ENCODE assay signal across 8 cellular contexts in the genomic region with DNA sequence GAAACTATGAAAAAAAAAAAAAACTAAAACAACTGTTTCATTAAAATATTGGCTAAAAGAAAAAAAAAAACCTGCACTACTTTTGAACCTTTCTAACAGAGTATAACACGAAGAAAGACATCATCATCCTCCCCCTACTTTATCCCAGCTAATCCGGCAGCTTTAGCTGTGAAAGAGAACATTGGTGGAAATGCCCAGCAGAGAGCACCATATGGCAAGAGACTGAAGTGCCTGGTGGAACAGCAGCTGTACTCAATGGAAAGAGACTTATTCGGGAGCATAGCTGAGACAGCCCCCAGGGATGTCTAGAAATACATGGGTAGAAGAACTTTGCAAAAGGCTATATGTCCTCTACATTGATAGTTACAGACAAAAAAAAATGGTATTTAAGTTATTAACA. TPM values are rescaled to one million over a fixed set of nuclear protein-coding genes. Genes with fewer than 3 reads are reported as not detected.
DNase-seq lines count a peak whose midpoint lies in the region; ATAC-seq and TF ChIP-seq lines count a peak whose summit lies in the region.

No MANE protein-coding gene starts in this region.

- H3K4me3 ChIP-seq in LNCaP clone FGC (ENCODE audit: low read depth, low read length), result no peak overlapping the region
- no peak overlapping the region for H3K4me3 ChIP-seq in astrocyte of the cerebellum (ENCODE audit: low read depth, low read length)
- H3K4me3 ChIP-seq in mesenchymal stem cell (ENCODE audit: insufficient read depth in 1 of 2, low read depth in 1 of 2, low read length in 2 of 2), result no peak overlapping the region

- no peaks in the 10 kb centered on the region for H3K36me3 ChIP-seq in mesenchymal stem cell (ENCODE audit: control insufficient read depth in 1 of 2, insufficient read depth in 2 of 2, low read depth in 1 of 2, low read length in 2 of 2)

- TF ChIP-seq CTCF in LNCaP clone FGC (IDR thresholded peaks at IDR 0.05; ENCODE audit: control insufficient read depth, extremely low read depth, insufficient read depth) (peak; percentile 72), astrocyte of the cerebellum (IDR thresholded peaks at IDR 0.05; ENCODE audit: low read depth, low read length, missing control alignments) (peak; percentile 25)

- DNase-seq in DMS153 (lab: John Stamatoyannopoulos, UW) (peak; percentile 42), LNCaP clone FGC (ENCODE audit: low read depth) (peak; percentile 7), astrocyte of the cerebellum (ENCODE audit: low read depth) (peak; percentile 3), mesenchymal stem cell (peak; percentile 30), hepatic stellate cell (ENCODE audit: low spot score) (no peak), NCI-H2029 treated with DMSO at 0.1 percent for 48 hours (lab: John Stamatoyannopoulos, UW) (no peak)

- H3K14ac ChIP-seq in mesenchymal stem cell (ENCODE audit: low read length in 2 of 2), result no peak overlapping the region

- WGBS in mesenchymal stem cell, result 25% methylated on average over 1 of the region's 3 CpGs

- no peak overlapping the region for H4K91ac ChIP-seq in mesenchymal stem cell (ENCODE audit: low read length)

- no peak overlapping the region for H3K18ac ChIP-seq in mesenchymal stem cell (ENCODE audit: low read depth in 1 of 2, low read length in 2 of 2)

- H3K4ac ChIP-seq in mesenchymal stem cell (ENCODE audit: low read depth in 1 of 2, low read length in 2 of 2), result no peak overlapping the region

- ATAC-seq in GM19328 (IDR thresholded peaks at IDR 0.05; ENCODE audit: unreplicated experiment) (no peak), HG02588 (IDR thresholded peaks at IDR 0.05; ENCODE audit: unreplicated experiment) (no peak)

- no peak overlapping the region for H3K23ac ChIP-seq in mesenchymal stem cell (ENCODE audit: low read length in 2 of 2)

- no peak overlapping the region for H3K27ac ChIP-seq in mesenchymal stem cell (ENCODE audit: low read length, poor library complexity, severe bottlenecking)

- no peak overlapping the region for H2BK12ac ChIP-seq in mesenchymal stem cell (ENCODE audit: low read length in 2 of 2)

- H2AFZ ChIP-seq in mesenchymal stem cell (ENCODE audit: low read depth, low read length), result no peak overlapping the region

- in situ Hi-C loops in astrocyte of the cerebellum (cut with HindIII; ENCODE audit: low sequenced_read_pairs), result no loop called here

- no peak overlapping the region for H3K9ac ChIP-seq in mesenchymal stem cell (ENCODE audit: low read length)

- no peak overlapping the region for H2BK5ac ChIP-seq in mesenchymal stem cell (ENCODE audit: low read depth, low read length, poor library complexity, severe bottlenecking)

- no peak overlapping the region for H2AK5ac ChIP-seq in mesenchymal stem cell (ENCODE audit: low read length, severe bottlenecking)

- no peak overlapping the region for H4K8ac ChIP-seq in mesenchymal stem cell (ENCODE audit: low read length)

- H3K79me1 ChIP-seq in mesenchymal stem cell (replicated peaks; ENCODE audit: low read length, poor library complexity, severe bottlenecking), result no peaks in the 10 kb centered on the region

- H2BK15ac ChIP-seq in mesenchymal stem cell (ENCODE audit: low read depth, poor library complexity, severe bottlenecking), result no peak overlapping the region

- H2BK120ac ChIP-seq in mesenchymal stem cell (ENCODE audit: low read depth, low read length), result no peak overlapping the region

- H3K27me3 ChIP-seq in mesenchymal stem cell (ENCODE audit: control insufficient read depth in 1 of 2, insufficient read depth in 1 of 2, low read length in 2 of 2), result no peaks in the 10 kb centered on the region

- no peaks in the 10 kb centered on the region for H3K4me1 ChIP-seq in mesenchymal stem cell (ENCODE audit: control insufficient read depth, insufficient read depth, low read depth, low read length)

- H3K4me2 ChIP-seq in mesenchymal stem cell (ENCODE audit: low read length, poor library complexity, severe bottlenecking), result no peak overlapping the region

- H3K9me3 ChIP-seq in mesenchymal stem cell (ENCODE audit: control insufficient read depth, low read length), result peaks cover 8% of the 10 kb centered on the region

RNA-seq across cellular contexts. Expression of a gene that starts 30.3 kb away (rescaled TPM):
- not detected for polyA plus RNA-seq in mesenchymal stem cell (2013, experiment 1 of 2)
- polyA plus RNA-seq in mesenchymal stem cell (2013, experiment 2 of 2), result not detected

Comparison
In these comparisons a context has a peak if more than half of its experiments do, and no peak if none do; other contexts are left out.
1. DNase-seq: peak in DMS153 (single experiment), LNCaP clone FGC (single experiment), astrocyte of the cerebellum (single experiment) and mesenchymal stem cell (single experiment); none in hepatic stellate cell (single experiment) and NCI-H2029 treated with DMSO at 0.1 percent for 48 hours (single experiment).